Comparison of ENCODE assay signal across 16 cellular contexts in the genomic region with DNA sequence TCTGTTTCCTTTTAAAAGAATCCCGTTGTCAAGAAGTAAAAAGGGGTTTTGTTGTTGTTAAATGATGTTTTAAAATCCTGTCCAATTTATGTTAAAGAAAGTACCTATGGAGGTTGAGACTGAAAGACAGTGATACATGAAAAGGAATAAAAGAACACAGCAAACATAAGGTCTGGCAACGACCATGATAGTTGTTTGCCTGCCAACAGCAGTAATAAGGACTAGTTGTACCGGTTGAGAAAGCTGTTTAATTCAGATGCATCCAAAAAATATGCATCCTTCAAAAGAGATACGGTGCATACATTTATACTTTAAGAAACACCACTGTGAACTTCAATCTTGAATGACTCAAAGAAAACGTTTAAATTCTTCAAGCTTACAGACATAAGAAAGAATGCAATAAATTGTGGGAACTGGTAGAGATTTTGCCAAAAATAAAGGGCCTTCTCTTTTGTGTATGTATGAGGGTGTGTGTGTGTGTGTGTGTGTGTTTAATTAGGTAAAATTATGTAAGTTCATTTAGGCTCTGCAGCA.
DNase-seq lines count a peak whose midpoint lies in the region; ATAC-seq and TF ChIP-seq lines count a peak whose summit lies in the region.
"Had no signal": no experiment of that assay in that cellular context is flagged by ENCODE, and none has a peak within 500 bp of the region (broad histone marks: within the 10 kb centered on the region; RNA-seq: fewer than 3 reads in every experiment).

No MANE protein-coding gene starts in this region.

- no peak overlapping the region for H3K4me2 ChIP-seq in SK-N-SH
- H3K4me2 ChIP-seq: KMS-11 had no signal

- no peaks in the 10 kb centered on the region for H3K9me2 ChIP-seq in SK-N-SH

- H3K27me3 ChIP-seq in SK-N-SH (ENCODE audit: insufficient read depth), result no peaks in the 10 kb centered on the region
- H3K27me3 ChIP-seq: MG63 had no signal

- H3K9ac ChIP-seq in SK-N-SH, result no peak overlapping the region
- H3K9ac ChIP-seq: KMS-11 had no signal

- no peaks in the 10 kb centered on the region for H3K79me2 ChIP-seq in SK-N-SH (ENCODE audit: insufficient read depth)

- no peak for TF ChIP-seq RAD21 in SK-N-SH (IDR thresholded peaks at IDR 0.05; ENCODE audit: low read length)

- TF ChIP-seq CTCF in SK-N-SH (IDR thresholded peaks at IDR 0.05) (no peak), VCaP (conservative IDR thresholded peaks at IDR 0.05) (no peak)

- no peaks in the 10 kb centered on the region for H4K20me1 ChIP-seq in SK-N-SH (ENCODE audit: insufficient read depth)

- peaks cover 24% of the 10 kb centered on the region for H3F3A ChIP-seq in SK-N-SH (replicated peaks; ENCODE audit: insufficient read depth)

- CTCF ChIA-PET in SK-N-SH (lab: Yijun Ruan, JAX), result interaction anchor here (0.9 to 1.3 kb wide), 2 partner anchors 13 to 34 kb away, joined by 3 read pairs; no protein-coding TSS in a partner anchor

- no peak overlapping the region; the same call in 1 of the 2 replicates for H2AFZ ChIP-seq in SK-N-SH (ENCODE audit: low read depth)

- H3K36me3 ChIP-seq in SK-N-SH (replicated peaks in 1 of 2; ENCODE audit: control insufficient read depth in 1 of 2, insufficient read depth in 2 of 2, low read length in 1 of 2), result no peaks in the 10 kb centered on the region
- H3K36me3 ChIP-seq: MG63 had no signal

- H3K9me3 ChIP-seq in SK-N-SH, result no peaks in the 10 kb centered on the region
- H3K9me3 ChIP-seq: MG63 had no signal

- no peak for TF ChIP-seq EP300 in SK-N-SH (IDR thresholded peaks at IDR 0.05; ENCODE audit: borderline replicate concordance in 1 of 2, low read depth in 1 of 2, low read length in 1 of 2)

- ATAC-seq in SK-N-SH treated with all-trans-retinoic acid at 6 μM for 48 hours (no peak), GM21381 (IDR thresholded peaks at IDR 0.05; ENCODE audit: unreplicated experiment) (no peak)

- no peak overlapping the region for H3K4me3 ChIP-seq in SK-N-SH (ENCODE audit: low read depth in 2 of 2, low read length in 1 of 2)
- H3K4me3 ChIP-seq: MG63 had no signal

- peaks cover 0 to 30% of the 10 kb centered on the region in 2 experiments; a peak in 2 of 4 replicates for H3K4me1 ChIP-seq in SK-N-SH (ENCODE audit: control insufficient read depth in 1 of 2, insufficient read depth in 2 of 2, low read depth in 1 of 2, low read length in 1 of 2)

- DNase-seq in SK-N-SH (no peak), inferior parietal cortex (ENCODE audit: extremely low spot score) (peak; percentile 41), OCI-M2 (lab: John Stamatoyannopoulos, UW; ENCODE audit: unreplicated experiment) (no peak), kidney glomerular epithelial cell (lab: John Stamatoyannopoulos, UW) (no peak)
- no peak for DNase-seq in activated CD4-positive, alpha-beta T cell treated with anti-CD3 and anti-CD28 coated beads, Interleukin-2, amount 50 U/mL, for 1 hour
- DNase-seq: COR-L47; MG63; NCI-H1417 treated with DMSO at 0.1 percent for 48 hours; NCI-H2029 treated with DMSO at 0.1 percent for 48 hours; NCI-H524; NK-92 treated with Interleukin-12 subunit alpha and Interleukin-12 subunit beta, amount 100 ng/mL, for 24 hours had no signal

- POLR2A ChIA-PET in SK-N-SH (lab: Yijun Ruan, JAX), result no interaction called here

- 62% methylated on average over 5 of the region's 5 CpGs for WGBS in SK-N-SH (ENCODE audit: low lambda C conversion rate)

- H3K27ac ChIP-seq in SK-N-SH (ENCODE audit: low read depth in 2 of 2, low read length in 1 of 2) (peak overlapping the region in 1 of 2 experiments; percentile 22; a peak in 2 of 4 replicates), VCaP (peak overlapping the region; percentile 58)
- H3K27ac ChIP-seq: HL-60, KMS-11 had no signal

TF ChIP-seq in SK-N-SH, 30 proteins besides CTCF, POLR2A, EP300 and RAD21:
- TF ChIP-seq TAF1 (IDR thresholded peaks at IDR 0.05; ENCODE audit: borderline replicate concordance, low read depth, low read length) (no peak), FOSL2 (IDR thresholded peaks at IDR 0.05; ENCODE audit: borderline replicate concordance, low read depth) (peak; percentile 12; the same call in 1 of the 2 replicates)
- TF ChIP-seq, protein P1, sequence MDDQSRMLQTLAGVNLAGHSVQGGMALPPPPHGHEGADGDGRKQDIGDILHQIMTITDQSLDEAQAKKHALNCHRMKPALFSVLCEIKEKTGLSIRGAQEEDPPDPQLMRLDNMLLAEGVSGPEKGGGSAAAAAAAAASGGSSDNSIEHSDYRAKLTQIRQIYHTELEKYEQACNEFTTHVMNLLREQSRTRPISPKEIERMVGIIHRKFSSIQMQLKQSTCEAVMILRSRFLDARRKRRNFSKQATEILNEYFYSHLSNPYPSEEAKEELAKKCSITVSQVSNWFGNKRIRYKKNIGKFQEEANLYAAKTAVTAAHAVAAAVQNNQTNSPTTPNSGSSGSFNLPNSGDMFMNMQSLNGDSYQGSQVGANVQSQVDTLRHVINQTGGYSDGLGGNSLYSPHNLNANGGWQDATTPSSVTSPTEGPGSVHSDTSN (IDR thresholded peaks at IDR 0.05), result peak; percentile 29; the same call in 1 of the 2 replicates

TF ChIP-seq in SK-N-SH treated with all-trans-retinoic acid at 6 μM for 48 hours, 23 proteins besides CTCF, POLR2A, EP300 and RAD21:
- TF ChIP-seq, protein P2, sequence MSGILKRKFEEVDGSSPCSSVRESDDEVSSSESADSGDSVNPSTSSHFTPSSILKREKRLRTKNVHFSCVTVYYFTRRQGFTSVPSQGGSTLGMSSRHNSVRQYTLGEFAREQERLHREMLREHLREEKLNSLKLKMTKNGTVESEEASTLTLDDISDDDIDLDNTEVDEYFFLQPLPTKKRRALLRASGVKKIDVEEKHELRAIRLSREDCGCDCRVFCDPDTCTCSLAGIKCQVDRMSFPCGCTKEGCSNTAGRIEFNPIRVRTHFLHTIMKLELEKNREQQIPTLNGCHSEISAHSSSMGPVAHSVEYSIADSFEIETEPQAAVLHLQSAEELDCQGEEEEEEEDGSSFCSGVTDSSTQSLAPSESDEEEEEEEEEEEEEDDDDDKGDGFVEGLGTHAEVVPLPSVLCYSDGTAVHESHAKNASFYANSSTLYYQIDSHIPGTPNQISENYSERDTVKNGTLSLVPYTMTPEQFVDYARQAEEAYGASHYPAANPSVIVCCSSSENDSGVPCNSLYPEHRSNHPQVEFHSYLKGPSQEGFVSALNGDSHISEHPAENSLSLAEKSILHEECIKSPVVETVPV (CRISPR knock-in tag; IDR thresholded peaks at IDR 0.05), result no peak
- TF ChIP-seq ZFP30 (CRISPR knock-in tag; IDR thresholded peaks at IDR 0.05) (no peak), ISL1 (CRISPR knock-in tag; IDR thresholded peaks at IDR 0.05) (no peak), GLIS3 (CRISPR knock-in tag; IDR thresholded peaks at IDR 0.05) (no peak), TCF4 (CRISPR knock-in tag; IDR thresholded peaks at IDR 0.05; ENCODE audit: borderline replicate concordance) (no peak), SNAI2 (CRISPR knock-in tag; IDR thresholded peaks at IDR 0.05) (no peak), ZNF8 (CRISPR knock-in tag; IDR thresholded peaks at IDR 0.05) (no peak), BACH2 (CRISPR knock-in tag; IDR thresholded peaks at IDR 0.05; ENCODE audit: borderline replicate concordance) (no peak)
- TF ChIP-seq, protein P3, sequence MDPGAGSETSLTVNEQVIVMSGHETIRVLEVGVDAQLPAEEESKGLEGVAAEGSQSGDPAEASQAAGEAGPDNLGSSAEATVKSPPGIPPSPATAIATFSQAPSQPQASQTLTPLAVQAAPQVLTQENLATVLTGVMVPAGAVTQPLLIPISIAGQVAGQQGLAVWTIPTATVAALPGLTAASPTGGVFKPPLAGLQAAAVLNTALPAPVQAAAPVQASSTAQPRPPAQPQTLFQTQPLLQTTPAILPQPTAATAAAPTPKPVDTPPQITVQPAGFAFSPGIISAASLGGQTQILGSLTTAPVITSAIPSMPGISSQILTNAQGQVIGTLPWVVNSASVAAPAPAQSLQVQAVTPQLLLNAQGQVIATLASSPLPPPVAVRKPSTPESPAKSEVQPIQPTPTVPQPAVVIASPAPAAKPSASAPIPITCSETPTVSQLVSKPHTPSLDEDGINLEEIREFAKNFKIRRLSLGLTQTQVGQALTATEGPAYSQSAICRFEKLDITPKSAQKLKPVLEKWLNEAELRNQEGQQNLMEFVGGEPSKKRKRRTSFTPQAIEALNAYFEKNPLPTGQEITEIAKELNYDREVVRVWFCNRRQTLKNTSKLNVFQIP (CRISPR knock-in tag; IDR thresholded peaks at IDR 0.05; ENCODE audit: borderline replicate concordance, low read depth), result no peak
